In the genomic region with DNA sequence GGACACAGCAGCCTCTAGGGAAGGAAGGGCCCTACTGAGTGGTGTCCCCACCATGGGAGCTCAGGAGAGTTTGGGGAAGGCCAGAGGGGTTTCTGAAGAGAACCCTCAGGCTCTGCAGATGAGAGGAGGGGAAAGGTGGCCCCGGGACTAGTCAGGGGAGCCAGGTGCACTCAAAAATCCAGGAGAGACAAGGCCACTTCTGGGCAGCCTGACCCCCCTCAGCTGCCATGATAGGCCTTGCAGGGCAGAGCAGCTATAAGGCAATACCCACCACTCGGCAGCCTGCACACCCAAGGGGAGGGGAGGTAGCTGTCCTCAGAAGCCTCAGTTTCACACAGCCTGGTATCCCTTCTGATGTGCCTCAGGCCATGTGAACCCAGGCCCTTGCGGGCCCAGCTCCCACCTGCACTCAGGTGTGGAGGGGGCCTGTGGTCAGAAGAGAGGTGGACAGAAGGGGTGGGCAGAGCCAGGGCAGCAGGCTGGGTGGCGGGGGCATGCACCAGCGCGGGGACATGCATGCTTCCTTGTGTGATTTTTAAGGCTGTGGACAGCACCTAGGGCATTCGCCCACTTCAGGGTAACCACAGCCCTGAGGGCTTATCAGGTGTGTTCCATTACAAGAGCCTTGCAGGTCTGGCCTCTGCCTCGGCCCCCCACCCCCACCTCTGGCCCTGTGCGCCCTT, we compare ENCODE assay signal across 28 cellular contexts. TPM values are rescaled to one million over a fixed set of nuclear protein-coding genes. Genes with fewer than 3 reads are reported as not detected.
"Had no signal": no experiment of that assay in that cellular context is flagged by ENCODE, and none has a peak within 500 bp of the region (broad histone marks: within the 10 kb centered on the region; RNA-seq: fewer than 3 reads in every experiment).

No MANE protein-coding gene starts in this region.

- H3K27ac Mint-ChIP-seq: activated B cell treated with CpG ODN at 0.5 μM for 24 hours; activated naive CD8-positive, alpha-beta T cell treated with anti-CD3 and anti-CD28 coated beads for 36 hours; effector memory CD8-positive, alpha-beta T cell; nephron; progenitor cell of endocrine pancreas; T-helper 2 cell treated with Interferon-gamma antibody and Interleukin-4, amounts not matched to agents 5 μg/mL and 100 μg/mL, for 36 hours had no signal

- H3K9me3 ChIP-seq: adrenal gland, body of pancreas, ovary, thoracic aorta, uterus had no signal

- H3K36me3 ChIP-seq: adrenal gland, cardiac muscle cell, ovary, thoracic aorta, uterus had no signal

- H3K27me3 Mint-ChIP-seq: activated naive CD8-positive, alpha-beta T cell treated with anti-CD3 and anti-CD28 coated beads for 36 hours had no signal

- ATAC-seq: body of pancreas; effector memory CD8-positive, alpha-beta T cell; left colon had no signal

- H3K4me3 Mint-ChIP-seq: activated B cell treated with CpG ODN at 0.5 μM for 24 hours; activated naive CD8-positive, alpha-beta T cell treated with anti-CD3 and anti-CD28 coated beads for 36 hours; effector memory CD8-positive, alpha-beta T cell; nephron; T-helper 2 cell treated with Interferon-gamma antibody and Interleukin-4, amounts not matched to agents 5 μg/mL and 100 μg/mL, for 36 hours had no signal

- DNase-seq: activated B cell treated with CpG ODN at 0.5 μM for 24 hours; activated CD4-positive, alpha-beta T cell treated with anti-CD3 and anti-CD28 coated beads for 4 hours; activated CD4-positive, alpha-beta T cell treated with anti-CD3 and anti-CD28 coated beads, Interleukin-2, amount 50 U/mL, for 48 hours; activated CD8-positive, alpha-beta memory T cell treated with anti-CD3 and anti-CD28 coated beads for 24 hours; activated effector memory CD4-positive, alpha-beta T cell treated with Interleukin-2 at 50 U/mL for 16 hours; activated naive CD4-positive, alpha-beta T cell treated with Interleukin-2 at 50 U/mL for 16 hours; activated naive CD8-positive, alpha-beta T cell treated with anti-CD3 and anti-CD28 coated beads for 36 hours; adrenal gland; aorta; body of pancreas; cortex of kidney; effector memory CD8-positive, alpha-beta T cell; erythroblast; hippocampal formation; kidney; left colon; ovary; stimulated activated CD4-positive, alpha-beta T cell treated with anti-CD3 and anti-CD28 coated beads, Interleukin-15, amount 100 ng/mL, for 24 hours; stimulated activated CD4-positive, alpha-beta T cell treated with anti-CD3 and anti-CD28 coated beads, Interleukin-2, amount 100 ng/mL, for 24 hours; stimulated activated naive CD4-positive, alpha-beta T cell treated with Interleukin-2 at 50 U/mL for 16 hours; T-helper 1 cell; trophoblast cell; uterus had no signal

- H3K4me1 ChIP-seq: adrenal gland, body of pancreas, uterus had no signal

- H3K27me3 ChIP-seq: adrenal gland, body of pancreas, ovary, uterus had no signal

- H3K27ac ChIP-seq: adrenal gland, body of pancreas, cardiac muscle cell, ovary, thoracic aorta, uterus had no signal

- H3K4me3 ChIP-seq: adrenal gland, body of pancreas, cardiac muscle cell, ovary, thoracic aorta, uterus had no signal

- H3K36me3 Mint-ChIP-seq: activated naive CD8-positive, alpha-beta T cell treated with anti-CD3 and anti-CD28 coated beads for 36 hours had no signal

- H3K9me3 Mint-ChIP-seq: activated B cell treated with CpG ODN at 0.5 μM for 24 hours; activated naive CD8-positive, alpha-beta T cell treated with anti-CD3 and anti-CD28 coated beads for 36 hours; effector memory CD8-positive, alpha-beta T cell; nephron; T-helper 2 cell treated with Interferon-gamma antibody and Interleukin-4, amounts not matched to agents 5 μg/mL and 100 μg/mL, for 36 hours had no signal

- H3K4me1 Mint-ChIP-seq: activated B cell treated with CpG ODN at 0.5 μM for 24 hours; activated naive CD8-positive, alpha-beta T cell treated with anti-CD3 and anti-CD28 coated beads for 36 hours; nephron had no signal

RNA-seq across cellular contexts. Expression of gene RAB6B, which starts 55.5 kb away (rescaled TPM):
- total RNA-seq: activated B cell treated with CpG ODN at 0.5 μM for 24 hours had no signal
